Comparison of ENCODE assay signal across 34 cellular contexts in the genomic region with DNA sequence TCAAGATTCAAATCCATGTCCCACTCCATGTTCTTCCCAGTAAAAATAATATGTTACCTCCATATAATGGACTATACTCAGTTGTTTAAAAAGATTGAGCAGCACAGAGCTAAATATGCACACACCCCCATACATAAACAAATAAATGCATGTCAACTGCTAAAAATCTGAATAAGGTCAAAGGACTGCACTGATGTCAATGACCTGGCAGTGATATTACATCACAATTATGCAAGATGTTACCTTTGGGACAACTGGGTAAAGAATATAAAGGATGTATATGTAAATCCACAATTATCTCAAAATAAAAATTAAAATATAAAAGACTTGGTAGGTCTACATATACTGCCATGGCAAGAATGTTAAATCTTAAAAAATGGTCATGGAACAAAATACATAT. TPM values are rescaled to one million over a fixed set of nuclear protein-coding genes. Genes with fewer than 3 reads are reported as not detected.
DNase-seq lines count a peak whose midpoint lies in the region; ATAC-seq, FAIRE-seq and TF ChIP-seq lines count a peak whose summit lies in the region.
"Had no signal": no experiment of that assay in that cellular context is flagged by ENCODE, and none has a peak within 500 bp of the region (broad histone marks: within the 10 kb centered on the region; RNA-seq: fewer than 3 reads in every experiment).

No MANE protein-coding gene starts in this region.

- peaks cover 1 to 47% (median 23%) of the 10 kb centered on the region in 4 donors for H3K36me3 ChIP-seq in liver (ENCODE audit: control insufficient read depth in 4 of 4, insufficient read depth in 3 of 4, low read depth in 1 of 4, low read length in 3 of 4)
- H3K36me3 ChIP-seq in HepG2 (replicated peaks in 1 of 2; ENCODE audit: control insufficient read depth in 1 of 2, insufficient read depth in 2 of 2, low read length in 2 of 2) = peaks cover 27 to 76% of the 10 kb centered on the region in 2 experiments
- H3K36me3 ChIP-seq in right lobe of liver = peaks cover 0 to 29% (median 12%) of the 10 kb centered on the region in 4 donors

- ATAC-seq in HepG2 = no peak
- ATAC-seq in left lobe of liver = peak; percentile 61
- peak; percentile 67 to 76 (median 72) for ATAC-seq in right lobe of liver
- ATAC-seq in omental fat pad (ENCODE audit: low FRiP score) = no peak
- no peak for ATAC-seq in GM19455 (IDR thresholded peaks at IDR 0.05; ENCODE audit: unreplicated experiment)
- ATAC-seq: A549; CD8-positive, alpha-beta T cell had no signal

- H3K4me1 ChIP-seq in liver (ENCODE audit: control insufficient read depth in 4 of 4, insufficient read depth in 4 of 4, low read length in 3 of 4) (peaks cover 0 to 16% (median 13%) of the 10 kb centered on the region in 4 donors), HepG2 (ENCODE audit: insufficient read depth, low read length) (no peaks in the 10 kb centered on the region), right lobe of liver (peaks cover 0 to 18% (median 4%) of the 10 kb centered on the region in 4 donors)
- H3K4me1 ChIP-seq: A549; BE2C; BLaER1; BLaER1 treated with 17β-estradiol and CSF1 and Interleukin-3, amounts not matched to agents 10 nM and 100 nM had no signal

- TF ChIP-seq EP300 in HepG2 (IDR thresholded peaks at IDR 0.05; ENCODE audit: low read depth in 2 of 2, low read length in 2 of 2) (no peak), HepG2 (CRISPR knock-in tag; IDR thresholded peaks at IDR 0.05; ENCODE audit: borderline replicate concordance) (no peak)

- BruUV-seq in HepG2 (replicated peaks; lab: Mats Ljungman, UMichigan) = no TSS peak

- no peak overlapping the region for H2AFZ ChIP-seq in HepG2 (ENCODE audit: low read length)

- POLR2A ChIA-PET in HepG2 (lab: Yijun Ruan, JAX) = no interaction called here

- in situ Hi-C loops in HepG2 (cut with HindIII; ENCODE audit: extremely low pct_ligation_motif_present, low pct_unique_long_range_greater_than_20kb) = no loop called here

- H3K9ac ChIP-seq in liver (ENCODE audit: low read depth in 1 of 2, low read length in 2 of 2) (no peak overlapping the region), HepG2 (ENCODE audit: insufficient read depth, low read depth, low read length) (no peak overlapping the region)
- H3K9ac ChIP-seq: BLaER1; BLaER1 treated with 17β-estradiol and CSF1 and Interleukin-3, amounts not matched to agents 10 nM and 100 nM had no signal

- no peaks in the 10 kb centered on the region for H3K27me3 ChIP-seq in liver (ENCODE audit: control insufficient read depth in 4 of 4, insufficient read depth in 4 of 4, low read length in 3 of 4)
- no peaks in the 10 kb centered on the region for H3K27me3 ChIP-seq in HepG2 (ENCODE audit: control insufficient read depth in 1 of 2, insufficient read depth in 2 of 2, low read length in 2 of 2)
- no peaks in the 10 kb centered on the region for H3K27me3 ChIP-seq in right lobe of liver
- H3K27me3 ChIP-seq: BE2C; BLaER1; BLaER1 treated with 17β-estradiol and CSF1 and Interleukin-3, amounts not matched to agents 10 nM and 100 nM had no signal

- intact Hi-C loops in HepG2 (cut with micrococcal nuclease; ENCODE audit: unreplicated experiment) = no loop called here
- intact Hi-C loops in right lobe of liver (cut with DNase I) = no loop called here

- no peak for TF ChIP-seq POLR2A in HepG2 (IDR thresholded peaks at IDR 0.05; ENCODE audit: insufficient read depth in 1 of 2, low read depth in 2 of 2, low read length in 2 of 2)
- TF ChIP-seq POLR2A in right lobe of liver (IDR thresholded peaks at IDR 0.05) = no peak

- no peak overlapping the region for H3K4me2 ChIP-seq in HepG2 (ENCODE audit: low read depth, low read length)
- H3K4me2 ChIP-seq: A549; BLaER1; BLaER1 treated with 17β-estradiol and CSF1 and Interleukin-3, amounts not matched to agents 10 nM and 100 nM had no signal

- no peaks in the 10 kb centered on the region for H3K79me2 ChIP-seq in HepG2 (ENCODE audit: insufficient read depth, low read length)

- no peak overlapping the region for H3K4me3 ChIP-seq in liver (ENCODE audit: low read depth in 1 of 3, low read length in 3 of 3)
- no peak overlapping the region for H3K4me3 ChIP-seq in HepG2 (replicated peaks in 1 of 3; ENCODE audit: insufficient read depth in 1 of 3, low read depth in 2 of 3, low read length in 3 of 3)
- no peak overlapping the region for H3K4me3 ChIP-seq in right lobe of liver
- H3K4me3 ChIP-seq: A549; BLaER1; BLaER1 treated with 17β-estradiol and CSF1 and Interleukin-3, amounts not matched to agents 10 nM and 100 nM had no signal

- DNase-seq in HepG2 (ENCODE audit: low spot score) (no peak), left lobe of liver (ENCODE audit: low spot score) (no peak), right lobe of liver (no peak), omental fat pad (ENCODE audit: low spot score) (no peak), mucosa of gallbladder (ENCODE audit: low spot score) (no peak)
- DNase-seq: 8988T; ACHN; AML-193; BE2C; C1 segment of cervical spinal cord; Caco-2; Calu3; CD4-positive, alpha-beta memory T cell; CD4-positive, alpha-beta T cell; CD4-positive, CD25-positive, alpha-beta regulatory T cell; CD8-positive, alpha-beta memory T cell; CD8-positive, alpha-beta T cell; COR-L47; DMS 273 treated with DMSO at 0.1 percent for 48 hours; DMS153; DMS53; DMS79; DMS79 treated with DMSO at 0.1 percent for 48 hours; DND-41; EL had no signal

- H4K20me1 ChIP-seq in HepG2 (ENCODE audit: insufficient read depth, low read length) = no peaks in the 10 kb centered on the region
- H4K20me1 ChIP-seq: BLaER1; BLaER1 treated with 17β-estradiol and CSF1 and Interleukin-3, amounts not matched to agents 10 nM and 100 nM had no signal

- TF ChIP-seq RAD21 in liver (IDR thresholded peaks at IDR 0.05) (no peak), HepG2 (CRISPR knock-in tag; IDR thresholded peaks at IDR 0.05) (no peak)

- no peak overlapping the region for H3K27ac ChIP-seq in liver (ENCODE audit: low read depth in 1 of 2, low read length in 2 of 2)
- H3K27ac ChIP-seq in HepG2 (ENCODE audit: extremely low read length, insufficient read depth, low read length) = no peak overlapping the region
- peak overlapping the region in 1 of 3 donors; percentile 38 for H3K27ac ChIP-seq in right lobe of liver
- H3K27ac ChIP-seq: 22Rv1; A549; BLaER1; BLaER1 treated with 17β-estradiol and CSF1 and Interleukin-3, amounts not matched to agents 10 nM and 100 nM; C4-2B had no signal

- FAIRE-seq in HepG2 (lab: Jason Lieb, UNC) = no peak
- peak; percentile 44 for FAIRE-seq in A204.1 (lab: Jason Lieb, UNC)
- FAIRE-seq: A549, D721Med had no signal

- CTCF ChIA-PET in HepG2 (lab: Yijun Ruan, JAX; ENCODE audit: low intra/inter-chr PET ratio, low total read pairs) = no interaction called here

- H3K9me3 ChIP-seq in liver (ENCODE audit: control insufficient read depth in 4 of 4, low read length in 3 of 4) (no peaks in the 10 kb centered on the region), HepG2 (ENCODE audit: low read length) (no peaks in the 10 kb centered on the region), right lobe of liver (no peaks in the 10 kb centered on the region)
- H3K9me3 ChIP-seq: A549, BE2C, Caco-2 had no signal

- TF ChIP-seq CTCF in liver (IDR thresholded peaks at IDR 0.05; ENCODE audit: low read depth, low read length, missing input control) (no peak), HepG2 (CRISPR knock-in tag; IDR thresholded peaks at IDR 0.05) (no peak), right lobe of liver (IDR thresholded peaks at IDR 0.05) (no peak), omental fat pad (IDR thresholded peaks at IDR 0.05) (no peak)

TF ChIP-seq in liver, 16 proteins besides CTCF, POLR2A, EP300 and RAD21 (continues in another document):
- TF ChIP-seq HNF4A (conservative IDR thresholded peaks at IDR 0.05) (peak; percentile 56 to 60), FOXA1 (IDR thresholded peaks at IDR 0.05) (no peak), JUND (IDR thresholded peaks at IDR 0.05) (peak in 1 of 2 donors; percentile 36)
- TF ChIP-seq, protein P1, sequence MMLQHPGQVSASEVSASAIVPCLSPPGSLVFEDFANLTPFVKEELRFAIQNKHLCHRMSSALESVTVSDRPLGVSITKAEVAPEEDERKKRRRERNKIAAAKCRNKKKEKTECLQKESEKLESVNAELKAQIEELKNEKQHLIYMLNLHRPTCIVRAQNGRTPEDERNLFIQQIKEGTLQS (IDR thresholded peaks at IDR 0.05) = peak; percentile 64

RNA-seq across cellular contexts. Expression of gene CDK5RAP2, which starts 57.9 kb away (rescaled TPM):
- total RNA-seq in liver = 10 to 100 TPM; 29.3 to 38.9 TPM
- 10 to 100 TPM; 11.7 to 14.1 TPM for polyA plus RNA-seq in liver
- total RNA-seq in HepG2 (2016; rRNA removed; fragmentation: Illumina TruSeq; extraction: Trizol) = 42.2 and 65.9 TPM in 2 replicates
- 40.8 and 45.6 TPM in 2 replicates for total RNA-seq in HepG2 (2016; cell fraction: cytosol; rRNA removed; fragmentation: Illumina TruSeq; extraction: Trizol; ENCODE audit: low read depth)
- total RNA-seq in HepG2 (2016; cell fraction: insoluble cytoplasmic fraction; rRNA removed; fragmentation: Illumina TruSeq; extraction: Trizol) = 45.8 and 62.7 TPM in 2 replicates
- 28.2 and 29.4 TPM in 2 replicates for total RNA-seq in HepG2 (2016; cell fraction: membrane; rRNA removed; fragmentation: Illumina TruSeq; extraction: Trizol)
- total RNA-seq in HepG2 (2016; cell fraction: nucleus; rRNA removed; fragmentation: Illumina TruSeq; extraction: Trizol) = 78.0 and 81.7 TPM in 2 replicates
- polyA plus RNA-seq in HepG2 (2011; rRNA removed) = 29.5 and 31.8 TPM in 2 replicates
- 22.3 TPM in 2 replicates for polyA plus RNA-seq in HepG2 (2011; cell fraction: cytosol; rRNA removed)
- polyA plus RNA-seq in HepG2 (2011; cell fraction: nucleus; rRNA removed) = 79.7 and 82.1 TPM in 2 replicates
- polyA plus RNA-seq in HepG2 (2012) = 31.0 and 35.4 TPM in 2 replicates
- polyA plus RNA-seq in HepG2 (2016; cell fraction: cytosol; fragmentation: Illumina TruSeq; extraction: Trizol; ENCODE audit: low read depth) = 7.7 and 8.0 TPM in 2 replicates
- polyA plus RNA-seq in HepG2 (2016; cell fraction: insoluble cytoplasmic fraction; fragmentation: Illumina TruSeq; extraction: Trizol; ENCODE audit: low read depth) = 62.0 and 62.2 TPM in 2 replicates
- polyA plus RNA-seq in HepG2 (2016; cell fraction: membrane; fragmentation: Illumina TruSeq; extraction: Trizol; ENCODE audit: low read depth) = 11.5 and 12.3 TPM in 2 replicates
- 105 and 120 TPM in 2 replicates for polyA plus RNA-seq in HepG2 (2016; cell fraction: nucleus; fragmentation: Illumina TruSeq; extraction: Trizol; ENCODE audit: insufficient read depth, low read depth)
- 47.2 and 114 TPM in 2 replicates for polyA minus RNA-seq in HepG2 (2011; rRNA and poly(A)+ RNA removed; ENCODE audit: low replicate concordance)
- 17.3 and 18.9 TPM in 2 replicates for polyA minus RNA-seq in HepG2 (2011; cell fraction: cytosol; rRNA and poly(A)+ RNA removed)
- 106 and 114 TPM in 2 replicates for polyA minus RNA-seq in HepG2 (2011; cell fraction: nucleus; rRNA and poly(A)+ RNA removed)
- total RNA-seq in left lobe of liver = 27.4 TPM
- 10 to 100 TPM; 25.9 to 61.6 (median 34.7) TPM for total RNA-seq in right lobe of liver
- 10 to 100 TPM; 32.8 to 47.6 (median 39.4) TPM for total RNA-seq in omental fat pad
- total RNA-seq in mucosa of gallbladder = 43.3 TPM

Comparison
In these comparisons a context has a peak if more than half of its experiments do, and no peak if none do; other contexts are left out.
1. ATAC-seq: peak in left lobe of liver (single experiment) and right lobe of liver (4 of 4); none in HepG2 (single experiment), omental fat pad (single experiment) and GM19455 (single experiment).